Comparison of ENCODE assay signal across 10 cellular contexts in the genomic region with DNA sequence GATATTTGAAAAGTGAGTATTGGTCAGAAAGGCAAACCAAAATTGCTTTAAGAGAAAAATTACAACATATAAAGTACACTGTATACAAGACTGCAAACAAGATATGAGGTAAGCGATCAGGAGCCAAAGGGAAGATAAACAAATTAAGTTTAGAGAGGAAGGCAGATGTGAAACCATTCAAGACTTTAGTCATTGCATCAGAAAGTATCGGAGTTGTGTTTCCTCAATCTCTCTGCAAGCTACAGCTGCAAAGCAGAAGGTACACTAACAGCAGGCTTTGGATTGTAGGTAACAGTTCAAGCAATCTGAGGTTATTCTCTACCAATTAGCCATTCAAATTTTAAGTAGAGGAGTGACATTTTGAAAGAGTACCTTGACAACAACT. TPM values are rescaled to one million over a fixed set of nuclear protein-coding genes. Genes with fewer than 3 reads are reported as not detected.
DNase-seq lines count a peak whose midpoint lies in the region; ATAC-seq, FAIRE-seq and TF ChIP-seq lines count a peak whose summit lies in the region.
"Had no signal": no experiment of that assay in that cellular context is flagged by ENCODE, and none has a peak within 500 bp of the region (broad histone marks: within the 10 kb centered on the region; RNA-seq: fewer than 3 reads in every experiment).

No MANE protein-coding gene starts in this region.

- peaks cover 3 to 15% (median 6%) of the 10 kb centered on the region in 7 donors for H3K9me3 Mint-ChIP-seq in CD14-positive monocyte

- 33% methylated on average over 2 of the region's 2 CpGs for WGBS in K562 (ENCODE audit: insufficient coverage, low coverage, missing lambda C conversion rate)

- H3K9me3 ChIP-seq in K562 (replicated peaks; ENCODE audit: control insufficient read depth, insufficient read depth, low read depth, low read length) (no peaks in the 10 kb centered on the region; the same call in 1 of the 2 replicates), ascending aorta (no peaks in the 10 kb centered on the region)

- no peaks in the 10 kb centered on the region for H3K27me3 ChIP-seq in K562 (ENCODE audit: control insufficient read depth in 2 of 2, insufficient read depth in 2 of 2, low read length in 2 of 2)
- H3K27me3 ChIP-seq in ascending aorta = no peaks in the 10 kb centered on the region
- H3K27me3 ChIP-seq: BLaER1 treated with 17β-estradiol and CSF1 and Interleukin-3, amounts not matched to agents 10 nM and 100 nM had no signal

- ATAC-seq in GM21381 (IDR thresholded peaks at IDR 0.05; ENCODE audit: unreplicated experiment) = peak; percentile 83
- ATAC-seq in HG03196 (IDR thresholded peaks at IDR 0.05; ENCODE audit: unreplicated experiment) = peak; percentile 86
- peak; percentile 44 for ATAC-seq in K562
- ATAC-seq in esophagus mucosa = no peak

- TF ChIP-seq CTCF in K562 (IDR thresholded peaks at IDR 0.05 in 2 of 3, conservative IDR thresholded peaks at IDR 0.05 in 1 of 3; ENCODE audit: insufficient read depth in 2 of 3, low read depth in 1 of 3, low read length in 3 of 3) (no peak), CD14-positive monocyte (IDR thresholded peaks at IDR 0.05) (no peak), ascending aorta (IDR thresholded peaks at IDR 0.05) (no peak)

- H4K20me1 ChIP-seq in K562 (replicated peaks; ENCODE audit: control insufficient read depth, insufficient read depth, low read length) = no peaks in the 10 kb centered on the region
- H4K20me1 ChIP-seq: BLaER1 treated with 17β-estradiol and CSF1 and Interleukin-3, amounts not matched to agents 10 nM and 100 nM had no signal

- CTCF ChIA-PET in K562 (lab: Yijun Ruan, JAX; ENCODE audit: low intra/inter-chr PET ratio) = no interaction called here

- H3K9ac ChIP-seq in K562 (ENCODE audit: insufficient read depth in 1 of 2, low read depth in 2 of 2, low read length in 2 of 2) = peak overlapping the region in 1 of 2 experiments; percentile 0; a peak in 1 of 4 replicates
- H3K9ac ChIP-seq: BLaER1 treated with 17β-estradiol and CSF1 and Interleukin-3, amounts not matched to agents 10 nM and 100 nM had no signal

- peak overlapping the region; percentile 75 for H2AFZ ChIP-seq in K562 (ENCODE audit: low read depth, low read length)

- H3K36me3 Mint-ChIP-seq in CD14-positive monocyte = no peaks in the 10 kb centered on the region

- H3K9me1 ChIP-seq in K562 (ENCODE audit: control insufficient read depth, insufficient read depth, low read length) = no peaks in the 10 kb centered on the region

- TF ChIP-seq EP300 in K562 (IDR thresholded peaks at IDR 0.05; ENCODE audit: low read length) = no peak

- peaks cover 2 to 10% (median 5%) of the 10 kb centered on the region in 3 donors for H3K27me3 Mint-ChIP-seq in CD14-positive monocyte (ENCODE audit: low read depth in 3 of 3)

- FAIRE-seq in GM12891 (lab: Jason Lieb, UNC) = peak; percentile 81
- peak; percentile 19 for FAIRE-seq in K562 (lab: Jason Lieb, UNC)

- H3K4me1 ChIP-seq in K562 (replicated peaks in 1 of 2; ENCODE audit: control insufficient read depth in 2 of 2, insufficient read depth in 2 of 2, low read length in 2 of 2) = peaks cover 11 to 28% of the 10 kb centered on the region in 2 experiments; a peak in 4 of 5 replicates
- H3K4me1 ChIP-seq in ascending aorta = no peaks in the 10 kb centered on the region

- no peak overlapping the region for H3K4me3 ChIP-seq in K562
- no peak overlapping the region for H3K4me3 ChIP-seq in ascending aorta
- H3K4me3 ChIP-seq: BLaER1 treated with 17β-estradiol and CSF1 and Interleukin-3, amounts not matched to agents 10 nM and 100 nM had no signal

- POLR2A ChIA-PET in K562 (lab: Yijun Ruan, JAX) = interaction anchor here (2.4 kb wide), 1 partner anchor 11 kb away, joined by 11 read pairs; no protein-coding TSS in a partner anchor

- peak overlapping the region in 1 of 2 donors; percentile 15 for H3K4me3 Mint-ChIP-seq in CD14-positive monocyte

- TF ChIP-seq RAD21 in K562 (CRISPR knock-in tag; conservative IDR thresholded peaks at IDR 0.05 in 1 of 2, IDR thresholded peaks at IDR 0.05 in 1 of 2) = no peak

- H3K4me2 ChIP-seq in K562 (ENCODE audit: insufficient read depth, low read length) = peak overlapping the region; percentile 2; the same call in 1 of the 2 replicates

- intact Hi-C loops in K562 (cut with micrococcal nuclease) = no loop called here
- intact Hi-C loops in CD14-positive monocyte (cut with micrococcal nuclease) = no loop called here
- intact Hi-C loops in ascending aorta (cut with DNase I) = no loop called here

- TF ChIP-seq POLR2A in GM12891 (IDR thresholded peaks at IDR 0.05; ENCODE audit: low read depth, low read length) (no peak), K562 (conservative IDR thresholded peaks at IDR 0.05) (no peak)

- H3K27ac Mint-ChIP-seq in CD14-positive monocyte = peak overlapping the region in 1 of 7 donors; percentile 8

- DNase-seq in GM12891 (ENCODE audit: insufficient read length, low spot score) (peak; percentile 19), K562 (ENCODE audit: extremely low read depth in 1 of 4, low spot score in 3 of 4) (no peak), CD14-positive monocyte (ENCODE audit: low spot score) (no peak), dermis blood vessel endothelial cell (no peak), ascending aorta (ENCODE audit: low spot score in 2 of 2) (no peak)
- DNase-seq: activated T-cell treated with anti-CD3 and anti-CD28 coated beads for 4 hours had no signal

- in situ Hi-C loops in K562 (cut with MboI) = no loop called here

- H3K36me3 ChIP-seq in K562 (ENCODE audit: control insufficient read depth, insufficient read depth, low read length) (no peaks in the 10 kb centered on the region; the same call in 2 of the 3 replicates), ascending aorta (no peaks in the 10 kb centered on the region)
- H3K36me3 ChIP-seq: BLaER1 treated with 17β-estradiol and CSF1 and Interleukin-3, amounts not matched to agents 10 nM and 100 nM had no signal

- no peaks in the 10 kb centered on the region for H3K79me2 ChIP-seq in K562 (ENCODE audit: control insufficient read depth, insufficient read depth, low read length)

- 0 out of 3 replicates have a peak overlapping the region, but pooled peaks have one; percentile 1 for H3K27ac ChIP-seq in K562 (ENCODE audit: extremely low read depth, low read depth, low read length)
- no peak overlapping the region for H3K27ac ChIP-seq in ascending aorta

- peaks cover 30% of the 10 kb centered on the region for H3K4me1 Mint-ChIP-seq in CD14-positive monocyte

- BruUV-seq in K562 (replicated peaks; lab: Mats Ljungman, UMichigan) = no TSS peak

TF ChIP-seq in GM12891, 5 proteins besides CTCF, POLR2A, EP300 and RAD21 (continues in another document):
- peak; percentile 65 for TF ChIP-seq SPI1 (IDR thresholded peaks at IDR 0.05; ENCODE audit: low read depth, low read length)
- TF ChIP-seq POLR2AphosphoS5 (IDR thresholded peaks at IDR 0.05; ENCODE audit: low read depth, low read length) = no peak

RNA-seq across cellular contexts. Expression of a gene that starts 21.3 kb away (rescaled TPM):
- polyA plus RNA-seq in GM12891 (2012; ENCODE audit: low read depth, missing spikeins) = 0.01 TPM
- 10.7 and 22.5 TPM in 2 replicates for total RNA-seq in K562 (2011; cell fraction: chromatin; rRNA removed; ENCODE audit: low replicate concordance)
- 7.2 and 9.1 TPM in 2 replicates for total RNA-seq in K562 (2011; cell fraction: nucleolus; rRNA removed)
- total RNA-seq in K562 (2011; cell fraction: nucleoplasm; rRNA removed) = 20.7 and 39.0 TPM in 2 replicates
- total RNA-seq in K562 (2014; rRNA removed) (7.6 and 10.3 TPM in 2 replicates), K562 (2014; rRNA removed; fragmentation: Illumina TruSeq; extraction: Trizol) (19.8 and 23.6 TPM in 2 replicates), K562 (2015; rRNA removed; fragmentation: Illumina TruSeq; extraction: Trizol) (6.8 and 7.5 TPM in 2 replicates), K562 (2021) (13.9 and 16.5 TPM in 2 replicates), dermis blood vessel endothelial cell (0.09 and 0.34 TPM in 2 replicates), ascending aorta (2.7 TPM), esophagus mucosa (0.32 TPM)
- polyA plus RNA-seq in K562 (2011; rRNA removed) (9.6 and 16.6 TPM in 2 replicates), K562 (2014; fragmentation: Illumina TruSeq; extraction: Trizol) (8.4 and 10.9 TPM in 2 replicates), K562 (2014; fragmentation: Nextera tagmentation; extraction: Ambion mirVana) (1 to 10 TPM; 3.5 to 5.0 TPM), K562 (2014; rRNA removed) (6.5 and 6.6 TPM in 2 replicates), CD14-positive monocyte (not detected)
- polyA plus RNA-seq in K562 (2011; cell fraction: cytosol; rRNA removed) = 2.2 and 4.5 TPM in 2 replicates
- 2.3 and 2.7 TPM in 2 replicates for polyA plus RNA-seq in K562 (2011; cell fraction: nucleus; rRNA removed)
- 5.0 and 5.7 TPM in 2 replicates for polyA plus RNA-seq in K562 (2012)
- 26.5 and 41.8 TPM in 2 replicates for polyA minus RNA-seq in K562 (2011; rRNA and poly(A)+ RNA removed)
- 8.3 and 10.7 TPM in 2 replicates for polyA minus RNA-seq in K562 (2011; cell fraction: cytosol; rRNA and poly(A)+ RNA removed)
- 3.1 and 4.1 TPM in 2 replicates for polyA minus RNA-seq in K562 (2011; cell fraction: nucleus; rRNA and poly(A)+ RNA removed)

RNA-seq across cellular contexts. Expression of a gene that starts 23.1 kb away (rescaled TPM):
- 3.8 TPM for polyA plus RNA-seq in GM12891 (2012; ENCODE audit: low read depth, missing spikeins)
- 1.6 and 2.1 TPM in 2 replicates for total RNA-seq in K562 (2011; cell fraction: chromatin; rRNA removed; ENCODE audit: low replicate concordance)
- 1.2 and 3.7 TPM in 2 replicates for total RNA-seq in K562 (2011; cell fraction: nucleolus; rRNA removed)
- total RNA-seq in K562 (2011; cell fraction: nucleoplasm; rRNA removed) = 3.2 and 4.2 TPM in 2 replicates
- 1.8 and 2.8 TPM in 2 replicates for total RNA-seq in K562 (2014; rRNA removed)
- 3.9 and 6.8 TPM in 2 replicates for total RNA-seq in K562 (2014; rRNA removed; fragmentation: Illumina TruSeq; extraction: Trizol)
- 2.6 and 3.3 TPM in 2 replicates for total RNA-seq in K562 (2015; rRNA removed; fragmentation: Illumina TruSeq; extraction: Trizol)
- 6.1 and 8.6 TPM in 2 replicates for total RNA-seq in K562 (2021)
- polyA plus RNA-seq in K562 (2011; rRNA removed) = 2.8 and 2.9 TPM in 2 replicates
- polyA plus RNA-seq in K562 (2011; cell fraction: cytosol; rRNA removed) = 1.3 and 2.0 TPM in 2 replicates
- polyA plus RNA-seq in K562 (2011; cell fraction: nucleus; rRNA removed) = 0.94 and 1.3 TPM in 2 replicates
- 3.3 and 4.6 TPM in 2 replicates for polyA plus RNA-seq in K562 (2012)
- polyA plus RNA-seq in K562 (2014; fragmentation: Illumina TruSeq; extraction: Trizol) = 4.7 and 4.9 TPM in 2 replicates
- polyA plus RNA-seq in K562 (2014; fragmentation: Nextera tagmentation; extraction: Ambion mirVana) = 10 to 100 TPM; 14.9 to 16.2 TPM
- polyA plus RNA-seq in K562 (2014; rRNA removed) = 2.2 and 2.8 TPM in 2 replicates
- polyA minus RNA-seq in K562 (2011; rRNA and poly(A)+ RNA removed) = 1.6 and 2.0 TPM in 2 replicates
- polyA minus RNA-seq in K562 (2011; cell fraction: cytosol; rRNA and poly(A)+ RNA removed) = 1.4 and 12.8 TPM in 2 replicates
- 1.5 and 4.4 TPM in 2 replicates for polyA minus RNA-seq in K562 (2011; cell fraction: nucleus; rRNA and poly(A)+ RNA removed)
- polyA plus RNA-seq in CD14-positive monocyte = 1 to 10 TPM; 4.4 to 5.5 TPM
- 1.0 and 2.2 TPM in 2 replicates for total RNA-seq in dermis blood vessel endothelial cell
- total RNA-seq in ascending aorta = not detected
- total RNA-seq in esophagus mucosa = 4.6 TPM
